32 cellular contexts compared by ENCODE assay signal in the genomic region with DNA sequence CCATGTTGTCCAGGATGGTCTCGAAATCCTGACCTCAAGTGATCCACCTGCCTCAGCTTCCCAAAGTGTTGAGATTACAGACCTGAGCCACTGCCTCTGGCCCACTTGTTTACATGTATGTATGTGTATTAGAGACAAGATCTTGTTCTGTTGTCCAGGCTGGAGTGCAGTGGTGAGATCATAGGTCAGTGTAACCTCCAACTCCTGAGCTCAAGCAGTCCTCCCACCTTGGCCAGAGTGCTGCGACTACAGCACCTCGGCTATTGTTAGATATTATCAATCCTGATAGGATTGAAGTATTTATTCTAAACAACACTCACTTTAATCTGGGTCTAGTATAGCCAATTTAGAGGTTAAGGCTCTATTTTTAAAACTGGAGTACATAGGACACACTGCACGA. TPM values are rescaled to one million over a fixed set of nuclear protein-coding genes. Genes with fewer than 3 reads are reported as not detected.
"Had no signal": no experiment of that assay in that cellular context is flagged by ENCODE, and none has a peak within 500 bp of the region (broad histone marks: within the 10 kb centered on the region; RNA-seq: fewer than 3 reads in every experiment).

No MANE protein-coding gene starts in this region.

- DNase-seq: stimulated activated CD4-positive, alpha-beta T cell treated with anti-CD3 and anti-CD28 coated beads, Interleukin-2, amount 100 ng/mL, for 48 hours; stimulated activated CD4-positive, alpha-beta T cell treated with anti-CD3 and anti-CD28 coated beads, Interleukin-4, amount 100 ng/mL, for 1 hour; stimulated activated CD4-positive, alpha-beta T cell treated with anti-CD3 and anti-CD28 coated beads, Interleukin-4, amount 100 ng/mL, for 24 hours; stimulated activated CD4-positive, alpha-beta T cell treated with anti-CD3 and anti-CD28 coated beads, Interleukin-4, amount 100 ng/mL, for 4 hours; stimulated activated CD8-positive, alpha-beta memory T cell treated with anti-CD3 and anti-CD28 coated beads, Interleukin-4, amount 100 ng/mL, for 48 hours; stimulated activated naive B cell treated with anti-CD40 and anti-IgM and Interleukin-4, amounts not matched to agents 10 μg/mL and 1 μg/mL and 100 μg/mL, for 72 hours; stimulated activated naive CD4-positive, alpha-beta T cell; stimulated activated naive CD4-positive, alpha-beta T cell treated with Interleukin-2 at 50 U/mL for 16 hours; stimulated activated naive CD8-positive, alpha-beta T cell treated with anti-CD3 and anti-CD28 coated beads, Interleukin-15, amount 100 ng/mL, for 72 hours; stimulated activated naive CD8-positive, alpha-beta T cell treated with anti-CD3 and anti-CD28 coated beads, Interleukin-15, Interleukin-2, amounts not matched to agents 100 U/mL and 50 U/mL, for 24 hours; stomach; substantia nigra; testis; thyroid gland; tibial artery; transverse colon; trophoblast cell; upper lobe of left lung; upper lobe of right lung; uterus had no signal

- H3K4me1 ChIP-seq: stomach, suprapubic skin, testis, thyroid gland, tibial artery, tibial nerve, transverse colon, upper lobe of left lung, upper lobe of right lung, uterus, vagina had no signal

- H3K27ac Mint-ChIP-seq: stimulated activated effector memory CD8-positive, alpha-beta T cell treated with anti-CD3 and anti-CD28 coated beads, Interleukin-12 subunit alpha, Interleukin-12 subunit beta, amount 100 ng/mL, for 72 hours; stimulated activated memory B cell treated with anti-CD40 and anti-IgM and Interleukin-4, amounts not matched to agents 10 μg/mL and 1 μg/mL and 100 μg/mL, for 72 hours; stimulated activated naive B cell treated with anti-CD40 and anti-IgM and Interleukin-4, amounts not matched to agents 10 μg/mL and 1 μg/mL and 100 μg/mL, for 72 hours; stimulated activated naive CD8-positive, alpha-beta T cell treated with anti-CD3 and anti-CD28 coated beads, Interleukin-15, amount 100 ng/mL, for 72 hours; stimulated activated naive CD8-positive, alpha-beta T cell treated with anti-CD3 and anti-CD28 coated beads, Interleukin-15, Interleukin-2, amounts not matched to agents 100 ng/mL and 50 ng/mL, for 24 hours; type B pancreatic cell had no signal

- H3K9me3 ChIP-seq: stomach, suprapubic skin, testis, thoracic aorta, thyroid gland, tibial artery, tibial nerve, transverse colon, upper lobe of left lung, upper lobe of right lung, uterus, vagina had no signal

- FAIRE-seq: urothelium cell line had no signal

- H3K4me3 ChIP-seq: stomach, suprapubic skin, testis, thoracic aorta, thyroid gland, tibial artery, tibial nerve, transverse colon, upper lobe of left lung, upper lobe of right lung, uterus, vagina had no signal

- H3K27ac ChIP-seq: stomach, suprapubic skin, testis, thoracic aorta, thyroid gland, tibial artery, tibial nerve, transverse colon, upper lobe of left lung, upper lobe of right lung, uterus, vagina had no signal

- ATAC-seq: stimulated activated effector memory CD8-positive, alpha-beta T cell treated with anti-CD3 and anti-CD28 coated beads, Interleukin-12 subunit alpha, Interleukin-12 subunit beta, amount 100 ng/mL, for 72 hours; stimulated activated memory B cell treated with anti-CD40 and anti-IgM and Interleukin-4, amounts not matched to agents 10 μg/mL and 1 μg/mL and 100 μg/mL, for 72 hours; stimulated activated naive B cell treated with anti-CD40 and anti-IgM and Interleukin-4, amounts not matched to agents 10 μg/mL and 1 μg/mL and 100 μg/mL, for 72 hours; stimulated activated naive CD8-positive, alpha-beta T cell treated with anti-CD3 and anti-CD28 coated beads, Interleukin-15, amount 100 ng/mL, for 72 hours; stimulated activated naive CD8-positive, alpha-beta T cell treated with anti-CD3 and anti-CD28 coated beads, Interleukin-15, Interleukin-2, amounts not matched to agents 100 U/mL and 50 U/mL, for 24 hours; upper lobe of right lung had no signal

- H3K36me3 ChIP-seq: stomach, suprapubic skin, thoracic aorta, thyroid gland, tibial artery, tibial nerve, transverse colon, upper lobe of left lung, upper lobe of right lung, uterus, vagina had no signal

- H3K36me3 Mint-ChIP-seq: stimulated activated effector memory CD8-positive, alpha-beta T cell treated with anti-CD3 and anti-CD28 coated beads, Interleukin-12 subunit alpha, Interleukin-12 subunit beta, amount 100 ng/mL, for 72 hours; stimulated activated memory B cell treated with anti-CD40 and anti-IgM and Interleukin-4, amounts not matched to agents 10 μg/mL and 1 μg/mL and 100 μg/mL, for 72 hours; stimulated activated naive B cell treated with anti-CD40 and anti-IgM and Interleukin-4, amounts not matched to agents 10 μg/mL and 1 μg/mL and 100 μg/mL, for 72 hours; type B pancreatic cell had no signal

- H3K27me3 ChIP-seq: suprapubic skin, testis, thyroid gland, tibial artery, transverse colon, upper lobe of left lung, upper lobe of right lung, uterus, vagina had no signal

- H3K4me1 Mint-ChIP-seq: stimulated activated effector memory CD8-positive, alpha-beta T cell treated with anti-CD3 and anti-CD28 coated beads, Interleukin-12 subunit alpha, Interleukin-12 subunit beta, amount 100 ng/mL, for 72 hours; stimulated activated memory B cell treated with anti-CD40 and anti-IgM and Interleukin-4, amounts not matched to agents 10 μg/mL and 1 μg/mL and 100 μg/mL, for 72 hours; stimulated activated naive CD8-positive, alpha-beta T cell treated with anti-CD3 and anti-CD28 coated beads, Interleukin-15, amount 100 ng/mL, for 72 hours had no signal

- H3K4me3 Mint-ChIP-seq: stimulated activated effector memory CD8-positive, alpha-beta T cell treated with anti-CD3 and anti-CD28 coated beads, Interleukin-12 subunit alpha, Interleukin-12 subunit beta, amount 100 ng/mL, for 72 hours; stimulated activated memory B cell treated with anti-CD40 and anti-IgM and Interleukin-4, amounts not matched to agents 10 μg/mL and 1 μg/mL and 100 μg/mL, for 72 hours; stimulated activated naive B cell treated with anti-CD40 and anti-IgM and Interleukin-4, amounts not matched to agents 10 μg/mL and 1 μg/mL and 100 μg/mL, for 72 hours; stimulated activated naive CD8-positive, alpha-beta T cell treated with anti-CD3 and anti-CD28 coated beads, Interleukin-15, amount 100 ng/mL, for 72 hours; stimulated activated naive CD8-positive, alpha-beta T cell treated with anti-CD3 and anti-CD28 coated beads, Interleukin-15, Interleukin-2, amounts not matched to agents 100 ng/mL and 50 ng/mL, for 24 hours; type B pancreatic cell had no signal

- H3K9me3 Mint-ChIP-seq: stimulated activated effector memory CD8-positive, alpha-beta T cell treated with anti-CD3 and anti-CD28 coated beads, Interleukin-12 subunit alpha, Interleukin-12 subunit beta, amount 100 ng/mL, for 72 hours; stimulated activated memory B cell treated with anti-CD40 and anti-IgM and Interleukin-4, amounts not matched to agents 10 μg/mL and 1 μg/mL and 100 μg/mL, for 72 hours; stimulated activated naive B cell treated with anti-CD40 and anti-IgM and Interleukin-4, amounts not matched to agents 10 μg/mL and 1 μg/mL and 100 μg/mL, for 72 hours; stimulated activated naive CD8-positive, alpha-beta T cell treated with anti-CD3 and anti-CD28 coated beads, Interleukin-15, amount 100 ng/mL, for 72 hours; stimulated activated naive CD8-positive, alpha-beta T cell treated with anti-CD3 and anti-CD28 coated beads, Interleukin-15, Interleukin-2, amounts not matched to agents 100 ng/mL and 50 ng/mL, for 24 hours; type B pancreatic cell had no signal

- H3K27me3 Mint-ChIP-seq: stimulated activated naive CD8-positive, alpha-beta T cell treated with anti-CD3 and anti-CD28 coated beads, Interleukin-15, amount 100 ng/mL, for 72 hours; stimulated activated naive CD8-positive, alpha-beta T cell treated with anti-CD3 and anti-CD28 coated beads, Interleukin-15, Interleukin-2, amounts not matched to agents 100 ng/mL and 50 ng/mL, for 24 hours; type B pancreatic cell had no signal

RNA-seq across cellular contexts. Expression of gene PAGE1, which starts 36.0 kb away (rescaled TPM):
- total RNA-seq: stomach, suprapubic skin, thoracic aorta, thyroid gland, tibial nerve, transverse colon, upper lobe of left lung, upper lobe of right lung, ureter, urinary bladder, uterus, vagina had no signal
- polyA plus RNA-seq: stomach, thymus, urinary bladder had no signal
